In the genomic region with DNA sequence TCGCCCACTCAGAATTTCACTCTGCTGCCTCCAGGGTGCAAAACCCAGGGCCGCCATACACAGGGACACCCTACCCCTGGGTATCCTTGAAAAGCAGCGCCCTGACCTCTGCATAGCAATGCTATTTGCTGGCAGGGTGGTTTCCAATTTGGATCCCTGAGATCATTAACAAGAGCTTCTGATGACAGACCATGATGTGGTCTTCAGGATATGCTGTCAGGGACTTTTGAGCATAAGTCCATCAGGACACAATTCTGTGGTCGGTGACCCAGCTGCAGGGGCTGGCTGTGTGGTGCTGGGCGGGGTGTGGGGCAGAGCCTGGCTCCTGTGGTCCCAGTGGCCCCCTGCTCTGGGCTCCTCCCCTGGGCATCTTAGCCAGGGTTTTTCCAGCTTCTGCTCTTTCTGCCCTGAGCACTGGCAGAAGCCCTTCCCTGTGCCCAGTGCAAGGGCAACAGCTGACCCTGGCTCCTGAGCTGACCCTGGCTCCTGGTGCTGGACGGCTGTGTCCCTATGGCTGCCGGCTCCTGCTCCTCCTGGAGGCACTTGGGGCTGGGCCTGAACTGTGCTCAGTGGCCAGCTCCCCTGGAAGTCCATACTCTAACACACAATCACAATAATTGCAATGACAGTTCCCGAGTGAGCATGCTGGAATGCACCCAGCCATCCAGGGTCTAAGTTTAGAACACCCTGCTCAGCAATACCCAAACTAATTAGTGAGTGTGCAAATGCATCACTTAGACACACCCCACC, we compare ENCODE assay signal across 15 cellular contexts.
A peak's percentile ranks its signal among the peaks of the same experiment; 100 is the strongest.
DNase-seq lines count a peak whose midpoint lies in the region; FAIRE-seq and TF ChIP-seq lines count a peak whose summit lies in the region.
"Had no signal": no experiment of that assay in that cellular context is flagged by ENCODE, and none has a peak within 500 bp of the region (broad histone marks: within the 10 kb centered on the region; RNA-seq: fewer than 3 reads in every experiment).

No MANE protein-coding gene starts in this region.

- H3K27ac Mint-ChIP-seq in activated naive CD4-positive, alpha-beta T cell treated with anti-CD3 and anti-CD28 coated beads, Interleukin-2, amount 10 ng/mL, durations not matched to agents 7 days and 5 days = peak overlapping the region; percentile 37

- no peak for DNase-seq in activated naive CD4-positive, alpha-beta T cell treated with anti-CD3 and anti-CD28 coated beads, Interleukin-2, amount 10 ng/mL, durations not matched to agents 7 days and 5 days
- no peak for DNase-seq in activated naive CD4-positive, alpha-beta T cell treated with anti-CD3 and anti-CD28 coated beads, Interleukin-2, amount 50 U/mL, for 16 hours
- peak; percentile 19 for DNase-seq in choroid plexus epithelial cell (ENCODE audit: low read depth)
- DNase-seq in myocyte (ENCODE audit: low read depth) = peak; percentile 67
- no peak for DNase-seq in GM12891 (ENCODE audit: insufficient read length, low spot score)
- no peak for DNase-seq in cerebellar cortex (ENCODE audit: low spot score)
- no peak for DNase-seq in COLO668 (lab: John Stamatoyannopoulos, UW; ENCODE audit: unreplicated experiment)
- DNase-seq: CD8-positive, alpha-beta memory T cell; NCI-H1417 treated with DMSO at 0.1 percent for 48 hours; NCI-H2029; NCI-H510A; NCI-H82 had no signal

- peaks cover 66% of the 10 kb centered on the region for H3K36me3 Mint-ChIP-seq in activated naive CD4-positive, alpha-beta T cell treated with anti-CD3 and anti-CD28 coated beads, Interleukin-2, amount 10 ng/mL, durations not matched to agents 7 days and 5 days

- no peak for FAIRE-seq in GM12891 (lab: Jason Lieb, UNC)

- peaks cover 69 to 76% of the 10 kb centered on the region in 2 donors for H3K36me3 ChIP-seq in stomach smooth muscle (ENCODE audit: control insufficient read depth in 2 of 2, insufficient read depth in 2 of 2, low read length in 2 of 2)

- H3K27me3 ChIP-seq in stomach smooth muscle (ENCODE audit: control insufficient read depth in 1 of 2, insufficient read depth in 2 of 2, low read length in 2 of 2) = no peaks in the 10 kb centered on the region

- TF ChIP-seq POLR2A in GM12891 (IDR thresholded peaks at IDR 0.05; ENCODE audit: low read depth, low read length) = no peak

- CTCF ChIA-PET in activated naive CD4-positive, alpha-beta T cell treated with anti-CD3 and anti-CD28 coated beads, Interleukin-2, amount 10 ng/mL, durations not matched to agents 7 days and 5 days (lab: Charles Lee) = interaction anchor here (1.5 kb wide), 1 partner anchor 14 kb away, joined by 3 read pairs; no protein-coding TSS in a partner anchor

- H3K9me3 Mint-ChIP-seq in activated naive CD4-positive, alpha-beta T cell treated with anti-CD3 and anti-CD28 coated beads, Interleukin-2, amount 10 ng/mL, durations not matched to agents 7 days and 5 days = peaks cover 7% of the 10 kb centered on the region
- H3K9me3 Mint-ChIP-seq: CD8-positive, alpha-beta memory T cell had no signal

- H3K4me3 Mint-ChIP-seq in activated naive CD4-positive, alpha-beta T cell treated with anti-CD3 and anti-CD28 coated beads, Interleukin-2, amount 10 ng/mL, durations not matched to agents 7 days and 5 days = no peak overlapping the region

- no peaks in the 10 kb centered on the region for H3K9me3 ChIP-seq in stomach smooth muscle (ENCODE audit: control insufficient read depth in 2 of 2, low read length in 2 of 2)
- H3K9me3 ChIP-seq: BLaER1 had no signal

- TF ChIP-seq CTCF in choroid plexus epithelial cell (conservative IDR thresholded peaks at IDR 0.05; ENCODE audit: low read depth, low read length) = no peak

- H3K4me1 Mint-ChIP-seq in activated naive CD4-positive, alpha-beta T cell treated with anti-CD3 and anti-CD28 coated beads, Interleukin-2, amount 10 ng/mL, durations not matched to agents 7 days and 5 days = no peaks in the 10 kb centered on the region
- H3K4me1 Mint-ChIP-seq: CD8-positive, alpha-beta memory T cell had no signal

- H3K27ac ChIP-seq in stomach smooth muscle (ENCODE audit: low read length) = peak overlapping the region; percentile 6
- H3K27ac ChIP-seq: 22Rv1, BLaER1 had no signal

- H3K4me1 ChIP-seq in stomach smooth muscle (ENCODE audit: control insufficient read depth, insufficient read depth, low read length) = peaks cover 3% of the 10 kb centered on the region

- H3K27me3 Mint-ChIP-seq in activated naive CD4-positive, alpha-beta T cell treated with anti-CD3 and anti-CD28 coated beads, Interleukin-2, amount 10 ng/mL, durations not matched to agents 7 days and 5 days = no peaks in the 10 kb centered on the region
- H3K27me3 Mint-ChIP-seq: CD8-positive, alpha-beta memory T cell had no signal

- H3K9ac ChIP-seq in stomach smooth muscle (ENCODE audit: low read length in 2 of 2) = no peak overlapping the region
- H3K9ac ChIP-seq: BLaER1 had no signal

- no peak overlapping the region for H3K4me3 ChIP-seq in choroid plexus epithelial cell (ENCODE audit: low read depth, low read length)
- no peak overlapping the region for H3K4me3 ChIP-seq in stomach smooth muscle (ENCODE audit: low read length in 2 of 2)
- H3K4me3 ChIP-seq: BLaER1 had no signal

TF ChIP-seq in GM12891, 5 proteins besides CTCF, POLR2A, EP300 and RAD21:
- no peak for TF ChIP-seq PAX5 (IDR thresholded peaks at IDR 0.05; ENCODE audit: insufficient read depth, low read length, severe bottlenecking)
TF ChIP-seq in GM12891: peak in this region for 0.

Comparison
In these comparisons a context has a peak if more than half of its experiments do, and no peak if none do; other contexts are left out.
1. DNase-seq: peak in choroid plexus epithelial cell (single experiment) and myocyte (single experiment); none in activated naive CD4-positive, alpha-beta T cell treated with anti-CD3 and anti-CD28 coated beads, Interleukin-2, amount 10 ng/mL, durations not matched to agents 7 days and 5 days (single experiment), activated naive CD4-positive, alpha-beta T cell treated with anti-CD3 and anti-CD28 coated beads, Interleukin-2, amount 50 U/mL, for 16 hours (single experiment), GM12891 (single experiment), cerebellar cortex (single experiment) and COLO668 (single experiment).